ENCODE assay signal across 8 cellular contexts in genomic region chr21:42514883-42515228, GRCh38. TPM values are rescaled to one million over a fixed set of nuclear protein-coding genes. Genes with fewer than 3 reads are reported as not detected.
DNase-seq lines count a peak whose midpoint lies in the region; TF ChIP-seq lines count a peak whose summit lies in the region.

No MANE protein-coding gene starts in this region.

- no TSS peak for BruUV-seq in Calu3 (replicated peaks; lab: Mats Ljungman, UMichigan)

- H3K4me3 ChIP-seq in neutrophil (ENCODE audit: low read depth in 1 of 2, low read length in 1 of 2) = peak overlapping the region; percentile 84 to 95

- in situ Hi-C loops in GM13977 (cut with MboI; ENCODE audit: low pct_unique_long_range_greater_than_20kb, low sequenced_read_pairs, unreplicated experiment) = no loop called here

- peaks cover 27% of the 10 kb centered on the region for H3K36me3 ChIP-seq in neutrophil

- no peaks in the 10 kb centered on the region for H3K9me3 ChIP-seq in neutrophil

- H3K4me1 ChIP-seq in neutrophil (ENCODE audit: control insufficient read depth in 1 of 2, insufficient read depth in 1 of 2, low read depth in 1 of 2, low read length in 1 of 2) = peaks cover 14 to 18% of the 10 kb centered on the region in 2 experiments

- peak overlapping the region; percentile 28 for H3K27ac Mint-ChIP-seq in Calu3 (ENCODE audit: unreplicated experiment)
- peak overlapping the region; percentile 42 for H3K27ac Mint-ChIP-seq in endothelial cell (ENCODE audit: unreplicated experiment)

- H3K27me3 ChIP-seq in neutrophil = no peaks in the 10 kb centered on the region

- H3K4me1 Mint-ChIP-seq in Calu3 (ENCODE audit: low read depth, unreplicated experiment) (peaks cover 24% of the 10 kb centered on the region), endothelial cell (ENCODE audit: unreplicated experiment) (peaks cover 10% of the 10 kb centered on the region)

- TF ChIP-seq CTCF in Calu3 (IDR thresholded peaks at IDR 0.05; ENCODE audit: unreplicated experiment) (no peak), endothelial cell (IDR thresholded peaks at IDR 0.05; ENCODE audit: unreplicated experiment) (no peak), neutrophil (IDR thresholded peaks at IDR 0.05) (no peak), GM13977 (IDR thresholded peaks at IDR 0.05; ENCODE audit: extremely low read depth, insufficient read depth, missing control alignments) (no peak), RWPE1 (conservative IDR thresholded peaks at IDR 0.05; ENCODE audit: low read depth) (no peak)

- H3K4me3 Mint-ChIP-seq in Calu3 (ENCODE audit: low read depth, unreplicated experiment) (peak overlapping the region; percentile 68), endothelial cell (ENCODE audit: unreplicated experiment) (peak overlapping the region; percentile 91)

- H3K9me3 Mint-ChIP-seq in Calu3 (ENCODE audit: low read depth, unreplicated experiment) = no peaks in the 10 kb centered on the region
- no peaks in the 10 kb centered on the region for H3K9me3 Mint-ChIP-seq in endothelial cell (ENCODE audit: unreplicated experiment)

- intact Hi-C loops in Calu3 (cut with micrococcal nuclease; ENCODE audit: unreplicated experiment) = loop anchor here (5.0 kb wide), 1 partner anchor 48 kb away; no protein-coding TSS in a partner anchor

- DNase-seq in Calu3 (no peak), NCI-H69 (lab: John Stamatoyannopoulos, UW) (peak; percentile 67), endothelial cell (ENCODE audit: low spot score) (no peak), COLO829 (ENCODE audit: low spot score) (no peak), HuH-7.5 (ENCODE audit: low spot score) (no peak), GM13977 (ENCODE audit: low spot score) (no peak), RWPE1 (ENCODE audit: low spot score) (no peak)

- no peaks in the 10 kb centered on the region for H3K27me3 Mint-ChIP-seq in Calu3 (ENCODE audit: unreplicated experiment)
- H3K27me3 Mint-ChIP-seq in endothelial cell (ENCODE audit: unreplicated experiment) = peaks cover 7% of the 10 kb centered on the region

- POLR2A ChIA-PET in RWPE1 (lab: Yijun Ruan, JAX; ENCODE audit: low non-redundant PET) = interaction anchor here (0.5 kb wide), 1 partner anchor 683 kb away, joined by 3 read pairs; no protein-coding TSS in a partner anchor

- H3K36me3 Mint-ChIP-seq in Calu3 (ENCODE audit: insufficient read depth, unreplicated experiment) = peaks cover 42% of the 10 kb centered on the region
- H3K36me3 Mint-ChIP-seq in endothelial cell (ENCODE audit: low read depth, unreplicated experiment) = peaks cover 6% of the 10 kb centered on the region

- CTCF ChIA-PET in Calu3 (lab: Charles Lee) (no interaction called here), RWPE1 (lab: Yijun Ruan, JAX) (interaction anchor here (0.6 to 1.0 kb wide), 2 partner anchors 14 to 205 kb away, joined by 3 to 6 read pairs; no protein-coding TSS in a partner anchor)

- H3K27ac ChIP-seq in neutrophil = no peak overlapping the region
- no peak overlapping the region for H3K27ac ChIP-seq in RWPE1

RNA-seq across cellular contexts. Expression of gene SLC37A1, which starts 1.2 kb away (rescaled TPM):
- total RNA-seq in Calu3 (2022) = 24.9 and 30.9 TPM in 2 replicates
- total RNA-seq in endothelial cell (ENCODE audit: unreplicated experiment) = 12.3 TPM

RNA-seq across cellular contexts. Expression of gene RSPH1, which starts 18.8 kb away (rescaled TPM):
- total RNA-seq in Calu3 (2022) (2.2 and 3.3 TPM in 2 replicates), endothelial cell (ENCODE audit: unreplicated experiment) (0.82 TPM)
